11 cellular contexts compared by ENCODE assay signal in the genomic region with DNA sequence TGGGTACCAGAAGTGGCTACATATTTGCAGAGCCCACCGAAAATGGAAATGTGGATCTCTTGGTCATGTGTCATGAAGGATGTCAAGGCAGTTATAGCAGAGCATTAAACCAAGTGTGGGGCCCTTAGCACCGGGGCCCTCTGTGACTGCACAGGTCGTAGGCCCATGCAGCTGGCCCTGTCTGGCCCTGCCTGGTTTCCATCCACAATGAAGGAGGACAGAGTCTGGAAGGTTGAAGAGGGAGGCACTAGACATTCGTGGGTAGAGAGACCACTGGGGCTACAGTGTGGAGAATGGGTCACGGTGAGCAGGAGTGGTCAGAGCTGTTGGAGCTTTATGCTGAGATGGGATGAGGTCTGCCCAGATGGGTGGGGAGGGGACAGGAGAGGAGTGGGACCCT. TPM values are rescaled to one million over a fixed set of nuclear protein-coding genes. Genes with fewer than 3 reads are reported as not detected.
DNase-seq lines count a peak whose midpoint lies in the region; ATAC-seq, FAIRE-seq and TF ChIP-seq lines count a peak whose summit lies in the region.
"Not testable (repeated sequence)": the region's sequence is repeated elsewhere in the genome, so short reads cannot be mapped to it uniquely, and the experiment has no call there.
"Had no signal": no experiment of that assay in that cellular context is flagged by ENCODE, and none has a peak within 500 bp of the region (broad histone marks: within the 10 kb centered on the region; RNA-seq: fewer than 3 reads in every experiment).

No MANE protein-coding gene starts in this region.

- not testable (repeated sequence) for H3K4me1 ChIP-seq in BLaER1

- H3K27me3 Mint-ChIP-seq in activated naive CD4-positive, alpha-beta T cell treated with anti-CD3 and anti-CD28 coated beads, Interleukin-2, amount 50 U/mL, for 24 hours; natural killer cell (ENCODE audit: low read depth in 2 of 2): not testable (repeated sequence)

- peak overlapping the region; percentile 17 for H3K27ac Mint-ChIP-seq in activated naive CD4-positive, alpha-beta T cell treated with anti-CD3 and anti-CD28 coated beads, Interleukin-2, amount 50 U/mL, for 24 hours
- H3K27ac Mint-ChIP-seq in natural killer cell, result peak overlapping the region; percentile 40 to 46

- ATAC-seq in natural killer cell, result not testable (repeated sequence)

- H3K36me3 ChIP-seq in BLaER1, result not testable (repeated sequence)

- H3K9ac ChIP-seq in BLaER1, result not testable (repeated sequence)

- not testable (repeated sequence) for H4K20me1 ChIP-seq in BLaER1

- intact Hi-C loops in natural killer cell (cut with micrococcal nuclease), result not testable (repeated sequence)

- peak overlapping the region; percentile 22; the same call in 1 of the 2 replicates for H3K4me2 ChIP-seq in BLaER1

- not testable (repeated sequence) for H3K9me3 Mint-ChIP-seq in activated naive CD4-positive, alpha-beta T cell treated with anti-CD3 and anti-CD28 coated beads, Interleukin-2, amount 50 U/mL, for 24 hours; natural killer cell

- not testable (repeated sequence) for H3K9me3 ChIP-seq in BLaER1

- H3K4me3 ChIP-seq in BLaER1, coronary artery: not testable (repeated sequence)

- H3K4me1 Mint-ChIP-seq in activated naive CD4-positive, alpha-beta T cell treated with anti-CD3 and anti-CD28 coated beads, Interleukin-2, amount 50 U/mL, for 24 hours; natural killer cell: not testable (repeated sequence)

- FAIRE-seq in urothelium cell line (lab: Jason Lieb, UNC), result peak; percentile 95

- H3K36me3 Mint-ChIP-seq in activated naive CD4-positive, alpha-beta T cell treated with anti-CD3 and anti-CD28 coated beads, Interleukin-2, amount 50 U/mL, for 24 hours; natural killer cell: not testable (repeated sequence)

- H3K27ac ChIP-seq in BLaER1, coronary artery: not testable (repeated sequence)

- DNase-seq in coronary artery (ENCODE audit: low spot score) (peak; percentile 22), islet precursor cell (peak; percentile 17)
- DNase-seq in natural killer cell; urothelium cell line (ENCODE audit: low spot score): not testable (repeated sequence)

- H3K27me3 ChIP-seq in BLaER1, result not testable (repeated sequence)

- TF ChIP-seq CTCF in coronary artery (IDR thresholded peaks at IDR 0.05); natural killer cell (IDR thresholded peaks at IDR 0.05): not testable (repeated sequence)

- H3K4me3 Mint-ChIP-seq in activated naive CD4-positive, alpha-beta T cell treated with anti-CD3 and anti-CD28 coated beads, Interleukin-2, amount 50 U/mL, for 24 hours; natural killer cell: not testable (repeated sequence)

RNA-seq across cellular contexts. Expression of a gene that starts 9.6 kb away (rescaled TPM):
- total RNA-seq in natural killer cell, result 100 to 1,000 TPM in 1 of 3 donors, 10 to 100 TPM in 2; 42.1 to 118 (median 56.8) TPM
- total RNA-seq: CD4-positive, alpha-beta T cell; CD8-positive, alpha-beta memory T cell; GM23248; H1; H7 had no signal
